Comparison of ENCODE assay signal across 1 cellular context in the genomic region with DNA sequence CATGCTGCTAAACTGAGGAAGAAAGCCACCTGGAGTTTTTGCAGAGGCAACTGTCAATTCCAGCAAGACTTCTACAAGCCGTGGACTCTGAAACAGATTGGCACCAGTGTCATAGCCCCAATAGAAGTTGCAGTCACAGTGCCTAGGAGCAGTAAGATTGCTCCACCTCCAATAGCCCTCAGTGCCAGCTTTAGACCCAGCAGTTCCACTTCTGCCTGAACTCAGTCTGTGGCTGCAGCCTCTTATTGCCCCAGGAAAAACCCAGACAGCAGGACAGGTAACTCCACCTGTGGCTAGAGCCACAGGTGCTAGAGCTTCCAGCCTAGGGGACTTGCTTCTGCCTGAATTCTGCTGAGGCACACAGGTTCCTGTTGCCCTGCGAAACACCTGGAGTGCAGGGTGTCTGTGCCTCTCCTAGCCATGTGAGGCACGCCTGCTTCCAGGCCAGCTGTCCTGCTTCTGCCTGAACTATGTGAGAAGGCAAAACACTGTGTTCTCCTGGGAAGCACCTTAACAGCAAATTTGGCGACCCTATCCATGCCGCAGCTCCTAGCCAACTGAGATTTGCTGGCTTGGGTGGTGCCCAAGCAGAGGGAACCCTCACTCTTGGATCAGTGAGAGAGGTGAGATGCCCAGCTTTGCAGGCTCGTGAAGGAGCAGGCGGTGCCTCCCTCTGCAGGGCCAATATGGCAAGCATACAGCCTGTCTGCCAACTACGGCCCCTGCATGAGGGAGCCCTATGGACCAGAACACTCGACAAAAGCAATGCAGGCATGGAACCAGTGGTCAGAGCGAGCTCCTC.
TF ChIP-seq lines count a peak whose summit lies in the region.

No MANE protein-coding gene starts in this region.

TF ChIP-seq in GM23338, 12 proteins besides CTCF, POLR2A, EP300 and RAD21 (continued from another document):
- TF ChIP-seq, protein P1, sequence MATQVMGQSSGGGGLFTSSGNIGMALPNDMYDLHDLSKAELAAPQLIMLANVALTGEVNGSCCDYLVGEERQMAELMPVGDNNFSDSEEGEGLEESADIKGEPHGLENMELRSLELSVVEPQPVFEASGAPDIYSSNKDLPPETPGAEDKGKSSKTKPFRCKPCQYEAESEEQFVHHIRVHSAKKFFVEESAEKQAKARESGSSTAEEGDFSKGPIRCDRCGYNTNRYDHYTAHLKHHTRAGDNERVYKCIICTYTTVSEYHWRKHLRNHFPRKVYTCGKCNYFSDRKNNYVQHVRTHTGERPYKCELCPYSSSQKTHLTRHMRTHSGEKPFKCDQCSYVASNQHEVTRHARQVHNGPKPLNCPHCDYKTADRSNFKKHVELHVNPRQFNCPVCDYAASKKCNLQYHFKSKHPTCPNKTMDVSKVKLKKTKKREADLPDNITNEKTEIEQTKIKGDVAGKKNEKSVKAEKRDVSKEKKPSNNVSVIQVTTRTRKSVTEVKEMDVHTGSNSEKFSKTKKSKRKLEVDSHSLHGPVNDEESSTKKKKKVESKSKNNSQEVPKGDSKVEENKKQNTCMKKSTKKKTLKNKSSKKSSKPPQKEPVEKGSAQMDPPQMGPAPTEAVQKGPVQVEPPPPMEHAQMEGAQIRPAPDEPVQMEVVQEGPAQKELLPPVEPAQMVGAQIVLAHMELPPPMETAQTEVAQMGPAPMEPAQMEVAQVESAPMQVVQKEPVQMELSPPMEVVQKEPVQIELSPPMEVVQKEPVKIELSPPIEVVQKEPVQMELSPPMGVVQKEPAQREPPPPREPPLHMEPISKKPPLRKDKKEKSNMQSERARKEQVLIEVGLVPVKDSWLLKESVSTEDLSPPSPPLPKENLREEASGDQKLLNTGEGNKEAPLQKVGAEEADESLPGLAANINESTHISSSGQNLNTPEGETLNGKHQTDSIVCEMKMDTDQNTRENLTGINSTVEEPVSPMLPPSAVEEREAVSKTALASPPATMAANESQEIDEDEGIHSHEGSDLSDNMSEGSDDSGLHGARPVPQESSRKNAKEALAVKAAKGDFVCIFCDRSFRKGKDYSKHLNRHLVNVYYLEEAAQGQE (IDR thresholded peaks at IDR 0.05; ENCODE audit: unreplicated experiment): no peak
- TF ChIP-seq POLR2AphosphoS5 (IDR thresholded peaks at IDR 0.05; ENCODE audit: low read depth) (no peak), ZNF114 (CRISPR knock-in tag; IDR thresholded peaks at IDR 0.05) (no peak), EZH2phosphoT487 (IDR thresholded peaks at IDR 0.05; ENCODE audit: unreplicated experiment) (no peak), ZNF331 (CRISPR knock-in tag; IDR thresholded peaks at IDR 0.05; ENCODE audit: low read depth) (no peak), JUNB (IDR thresholded peaks at IDR 0.05; ENCODE audit: unreplicated experiment) (no peak), NANOG (IDR thresholded peaks at IDR 0.05; ENCODE audit: borderline replicate concordance) (no peak)
- TF ChIP-seq, protein P2, sequence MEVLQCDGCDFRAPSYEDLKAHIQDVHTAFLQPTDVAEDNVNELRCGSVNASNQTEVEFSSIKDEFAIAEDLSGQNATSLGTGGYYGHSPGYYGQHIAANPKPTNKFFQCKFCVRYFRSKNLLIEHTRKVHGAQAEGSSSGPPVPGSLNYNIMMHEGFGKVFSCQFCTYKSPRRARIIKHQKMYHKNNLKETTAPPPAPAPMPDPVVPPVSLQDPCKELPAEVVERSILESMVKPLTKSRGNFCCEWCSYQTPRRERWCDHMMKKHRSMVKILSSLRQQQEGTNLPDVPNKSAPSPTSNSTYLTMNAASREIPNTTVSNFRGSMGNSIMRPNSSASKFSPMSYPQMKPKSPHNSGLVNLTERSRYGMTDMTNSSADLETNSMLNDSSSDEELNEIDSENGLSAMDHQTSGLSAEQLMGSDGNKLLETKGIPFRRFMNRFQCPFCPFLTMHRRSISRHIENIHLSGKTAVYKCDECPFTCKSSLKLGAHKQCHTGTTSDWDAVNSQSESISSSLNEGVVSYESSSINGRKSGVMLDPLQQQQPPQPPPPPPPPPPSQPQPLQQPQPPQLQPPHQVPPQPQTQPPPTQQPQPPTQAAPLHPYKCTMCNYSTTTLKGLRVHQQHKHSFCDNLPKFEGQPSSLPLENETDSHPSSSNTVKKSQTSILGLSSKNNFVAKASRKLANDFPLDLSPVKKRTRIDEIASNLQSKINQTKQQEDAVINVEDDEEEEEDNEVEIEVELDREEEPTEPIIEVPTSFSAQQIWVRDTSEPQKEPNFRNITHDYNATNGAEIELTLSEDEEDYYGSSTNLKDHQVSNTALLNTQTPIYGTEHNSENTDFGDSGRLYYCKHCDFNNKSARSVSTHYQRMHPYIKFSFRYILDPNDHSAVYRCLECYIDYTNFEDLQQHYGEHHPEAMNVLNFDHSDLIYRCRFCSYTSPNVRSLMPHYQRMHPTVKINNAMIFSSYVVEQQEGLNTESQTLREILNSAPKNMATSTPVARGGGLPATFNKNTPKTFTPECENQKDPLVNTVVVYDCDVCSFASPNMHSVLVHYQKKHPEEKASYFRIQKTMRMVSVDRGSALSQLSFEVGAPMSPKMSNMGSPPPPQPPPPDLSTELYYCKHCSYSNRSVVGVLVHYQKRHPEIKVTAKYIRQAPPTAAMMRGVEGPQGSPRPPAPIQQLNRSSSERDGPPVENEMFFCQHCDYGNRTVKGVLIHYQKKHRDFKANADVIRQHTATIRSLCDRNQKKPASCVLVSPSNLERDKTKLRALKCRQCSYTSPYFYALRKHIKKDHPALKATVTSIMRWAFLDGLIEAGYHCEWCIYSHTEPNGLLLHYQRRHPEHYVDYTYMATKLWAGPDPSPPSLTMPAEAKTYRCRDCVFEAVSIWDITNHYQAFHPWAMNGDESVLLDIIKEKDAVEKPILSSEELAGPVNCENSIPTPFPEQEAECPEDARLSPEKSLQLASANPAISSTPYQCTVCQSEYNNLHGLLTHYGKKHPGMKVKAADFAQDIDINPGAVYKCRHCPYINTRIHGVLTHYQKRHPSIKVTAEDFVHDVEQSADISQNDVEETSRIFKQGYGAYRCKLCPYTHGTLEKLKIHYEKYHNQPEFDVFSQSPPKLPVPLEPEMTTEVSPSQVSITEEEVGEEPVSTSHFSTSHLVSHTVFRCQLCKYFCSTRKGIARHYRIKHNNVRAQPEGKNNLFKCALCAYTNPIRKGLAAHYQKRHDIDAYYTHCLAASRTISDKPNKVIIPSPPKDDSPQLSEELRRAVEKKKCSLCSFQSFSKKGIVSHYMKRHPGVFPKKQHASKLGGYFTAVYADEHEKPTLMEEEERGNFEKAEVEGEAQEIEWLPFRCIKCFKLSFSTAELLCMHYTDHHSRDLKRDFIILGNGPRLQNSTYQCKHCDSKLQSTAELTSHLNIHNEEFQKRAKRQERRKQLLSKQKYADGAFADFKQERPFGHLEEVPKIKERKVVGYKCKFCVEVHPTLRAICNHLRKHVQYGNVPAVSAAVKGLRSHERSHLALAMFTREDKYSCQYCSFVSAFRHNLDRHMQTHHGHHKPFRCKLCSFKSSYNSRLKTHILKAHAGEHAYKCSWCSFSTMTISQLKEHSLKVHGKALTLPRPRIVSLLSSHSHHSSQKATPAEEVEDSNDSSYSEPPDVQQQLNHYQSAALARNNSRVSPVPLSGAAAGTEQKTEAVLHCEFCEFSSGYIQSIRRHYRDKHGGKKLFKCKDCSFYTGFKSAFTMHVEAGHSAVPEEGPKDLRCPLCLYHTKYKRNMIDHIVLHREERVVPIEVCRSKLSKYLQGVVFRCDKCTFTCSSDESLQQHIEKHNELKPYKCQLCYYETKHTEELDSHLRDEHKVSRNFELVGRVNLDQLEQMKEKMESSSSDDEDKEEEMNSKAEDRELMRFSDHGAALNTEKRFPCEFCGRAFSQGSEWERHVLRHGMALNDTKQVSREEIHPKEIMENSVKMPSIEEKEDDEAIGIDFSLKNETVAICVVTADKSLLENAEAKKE (CRISPR knock-in tag; IDR thresholded peaks at IDR 0.05): no peak
- TF ChIP-seq, protein P3, sequence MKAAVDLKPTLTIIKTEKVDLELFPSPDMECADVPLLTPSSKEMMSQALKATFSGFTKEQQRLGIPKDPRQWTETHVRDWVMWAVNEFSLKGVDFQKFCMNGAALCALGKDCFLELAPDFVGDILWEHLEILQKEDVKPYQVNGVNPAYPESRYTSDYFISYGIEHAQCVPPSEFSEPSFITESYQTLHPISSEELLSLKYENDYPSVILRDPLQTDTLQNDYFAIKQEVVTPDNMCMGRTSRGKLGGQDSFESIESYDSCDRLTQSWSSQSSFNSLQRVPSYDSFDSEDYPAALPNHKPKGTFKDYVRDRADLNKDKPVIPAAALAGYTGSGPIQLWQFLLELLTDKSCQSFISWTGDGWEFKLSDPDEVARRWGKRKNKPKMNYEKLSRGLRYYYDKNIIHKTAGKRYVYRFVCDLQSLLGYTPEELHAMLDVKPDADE (IDR thresholded peaks at IDR 0.05): no peak
